ENCODE assay signal across 10 cellular contexts in the genomic region with DNA sequence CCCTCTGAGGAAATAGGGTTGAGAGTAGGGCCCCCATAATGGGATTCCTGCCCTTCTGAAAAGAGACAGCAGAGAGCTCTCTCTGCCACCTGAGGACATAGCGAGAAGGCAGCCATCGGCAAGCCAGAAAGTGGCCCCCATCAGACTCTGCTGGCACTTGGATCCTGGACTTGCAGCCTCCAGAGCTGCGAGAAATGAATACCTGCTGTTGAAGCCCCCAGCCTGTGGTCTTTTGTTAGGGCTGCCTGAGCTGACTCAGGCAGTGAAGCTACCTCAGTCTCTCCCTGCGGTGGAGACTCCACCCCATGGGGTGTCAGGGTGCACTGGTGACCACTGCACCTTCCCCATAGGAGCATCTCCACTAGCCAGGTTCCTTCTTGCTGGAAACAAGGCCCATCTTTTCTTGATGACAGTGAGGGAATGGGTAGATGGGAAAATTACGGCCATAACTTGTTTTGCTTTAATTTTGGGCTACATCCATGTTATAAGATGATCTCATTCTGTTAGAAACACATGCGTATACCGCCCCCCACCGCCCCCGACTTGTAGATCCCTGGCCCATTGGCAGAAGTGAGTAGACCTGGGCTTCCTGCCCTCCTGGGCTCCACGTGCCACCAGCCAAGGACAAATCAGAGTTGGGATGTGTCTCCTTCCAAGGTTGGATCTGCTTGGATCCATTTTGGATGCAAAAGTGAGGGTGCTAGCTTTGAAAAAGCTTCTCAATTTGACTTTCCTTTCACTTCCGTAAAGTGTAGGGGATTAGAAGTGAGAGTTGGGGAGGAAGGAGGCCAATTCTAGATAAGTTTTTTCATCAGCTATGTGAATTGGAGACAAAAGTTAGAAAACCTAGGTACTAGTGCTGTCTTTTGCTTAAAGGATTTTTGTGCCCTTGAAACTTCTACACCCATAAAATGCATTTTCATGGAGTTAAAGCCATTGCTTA. TPM values are rescaled to one million over a fixed set of nuclear protein-coding genes. Genes with fewer than 3 reads are reported as not detected.
A peak's percentile ranks its signal among the peaks of the same experiment; 100 is the strongest.
DNase-seq lines count a peak whose midpoint lies in the region; ATAC-seq and TF ChIP-seq lines count a peak whose summit lies in the region.
"Had no signal": no experiment of that assay in that cellular context is flagged by ENCODE, and none has a peak within 500 bp of the region (broad histone marks: within the 10 kb centered on the region; RNA-seq: fewer than 3 reads in every experiment).

No MANE protein-coding gene starts in this region.

- H3K4me1 Mint-ChIP-seq in CD8-positive, alpha-beta memory T cell: peaks cover 97 to 98% (median 98%) of the 10 kb centered on the region in 3 donors
- H3K4me1 Mint-ChIP-seq in activated T-cell treated with anti-CD3 and anti-CD28 coated beads, Interleukin-2, amount 50 U/mL, for 72 hours (ENCODE audit: low read depth): peaks cover 100% of the 10 kb centered on the region
- peaks cover 41% of the 10 kb centered on the region for H3K4me1 Mint-ChIP-seq in memory B cell
- peaks cover 21% of the 10 kb centered on the region for H3K4me1 Mint-ChIP-seq in osteocyte (ENCODE audit: unreplicated experiment)

- H3K36me3 Mint-ChIP-seq in CD8-positive, alpha-beta memory T cell: peaks cover 0 to 29% (median 4%) of the 10 kb centered on the region in 3 donors
- peaks cover 2 to 9% of the 10 kb centered on the region in 2 donors for H3K36me3 Mint-ChIP-seq in activated T-cell treated with anti-CD3 and anti-CD28 coated beads, Interleukin-2, amount 50 U/mL, for 72 hours (ENCODE audit: insufficient read depth in 2 of 2)
- H3K36me3 Mint-ChIP-seq in memory B cell (no peaks in the 10 kb centered on the region), osteocyte (ENCODE audit: unreplicated experiment) (no peaks in the 10 kb centered on the region)

- H3K9me3 ChIP-seq in CD8-positive, alpha-beta memory T cell (ENCODE audit: low read length): no peaks in the 10 kb centered on the region

- H3K27ac Mint-ChIP-seq in CD8-positive, alpha-beta memory T cell: peak overlapping the region; percentile 76 to 96 (median 94)
- H3K27ac Mint-ChIP-seq in activated T-cell treated with anti-CD3 and anti-CD28 coated beads, Interleukin-2, amount 50 U/mL, for 72 hours: peak overlapping the region; percentile 93
- H3K27ac Mint-ChIP-seq in memory B cell (peak overlapping the region; percentile 89), osteocyte (ENCODE audit: unreplicated experiment) (no peak overlapping the region)

- CTCF ChIA-PET in CD8-positive, alpha-beta memory T cell (lab: Charles Lee): interaction anchor here (0.8 to 3.6 kb wide), 25 partner anchors 10 to 379 kb away, joined by 3 to 29 read pairs (median 4); no protein-coding TSS in a partner anchor

- peak overlapping the region; percentile 7 to 88 (median 78) for H3K4me3 Mint-ChIP-seq in CD8-positive, alpha-beta memory T cell
- peak overlapping the region; percentile 35 to 51 for H3K4me3 Mint-ChIP-seq in activated T-cell treated with anti-CD3 and anti-CD28 coated beads, Interleukin-2, amount 50 U/mL, for 72 hours
- peak overlapping the region; percentile 50 for H3K4me3 Mint-ChIP-seq in memory B cell
- H3K4me3 Mint-ChIP-seq in osteocyte (ENCODE audit: unreplicated experiment): no peak overlapping the region

- no peaks in the 10 kb centered on the region for H3K9me3 Mint-ChIP-seq in CD8-positive, alpha-beta memory T cell
- no peaks in the 10 kb centered on the region for H3K9me3 Mint-ChIP-seq in activated T-cell treated with anti-CD3 and anti-CD28 coated beads, Interleukin-2, amount 50 U/mL, for 72 hours
- no peaks in the 10 kb centered on the region for H3K9me3 Mint-ChIP-seq in memory B cell
- H3K9me3 Mint-ChIP-seq in osteocyte (ENCODE audit: unreplicated experiment): no peaks in the 10 kb centered on the region

- H3K4me1 ChIP-seq in CD8-positive, alpha-beta memory T cell (ENCODE audit: insufficient read depth, low read length): peaks cover 97% of the 10 kb centered on the region

- POLR2A ChIA-PET in CD8-positive, alpha-beta memory T cell (lab: Charles Lee): interaction anchor here (0.6 to 2.3 kb wide), 7 partner anchors 10 to 309 kb away, joined by 3 to 12 read pairs (median 4); no protein-coding TSS in a partner anchor

- no peaks in the 10 kb centered on the region for H3K27me3 ChIP-seq in CD8-positive, alpha-beta memory T cell (ENCODE audit: insufficient read depth, low read length, poor library complexity, severe bottlenecking)

- no peaks in the 10 kb centered on the region for H3K36me3 ChIP-seq in CD8-positive, alpha-beta memory T cell (ENCODE audit: insufficient read depth, low read length)

- no peak overlapping the region for H3K27ac ChIP-seq in CD8-positive, alpha-beta memory T cell (ENCODE audit: low read depth, low read length)

- peak in 2 of 5 donors; percentile 66 to 83 for DNase-seq in CD8-positive, alpha-beta memory T cell
- DNase-seq in Kasumi-1 (lab: John Stamatoyannopoulos, UW): peak; percentile 45 to 52
- no peak for DNase-seq in activated T-cell treated with anti-CD3 and anti-CD28 coated beads, Interleukin-2, amount 50 U/mL, for 72 hours
- DNase-seq in memory B cell (ENCODE audit: low spot score in 2 of 2): peak in 1 of 2 donors; percentile 46
- DNase-seq in osteocyte (ENCODE audit: extremely low spot score, unreplicated experiment): no peak
- no peak for DNase-seq in NCI-H2081 (lab: John Stamatoyannopoulos, UW)
- DNase-seq in NCI-H82 (lab: John Stamatoyannopoulos, UW): no peak
- DNase-seq: NCI-H187, retina had no signal

- H3K27me3 Mint-ChIP-seq in CD8-positive, alpha-beta memory T cell: peaks cover 0 to 4% of the 10 kb centered on the region in 2 donors
- H3K27me3 Mint-ChIP-seq in activated T-cell treated with anti-CD3 and anti-CD28 coated beads, Interleukin-2, amount 50 U/mL, for 72 hours (ENCODE audit: low read depth): no peaks in the 10 kb centered on the region
- H3K27me3 Mint-ChIP-seq in memory B cell: no peaks in the 10 kb centered on the region
- no peaks in the 10 kb centered on the region for H3K27me3 Mint-ChIP-seq in osteocyte (ENCODE audit: unreplicated experiment)

- no peak for TF ChIP-seq CTCF in osteocyte (IDR thresholded peaks at IDR 0.05)

- H3K4me3 ChIP-seq in CD8-positive, alpha-beta memory T cell (ENCODE audit: low read length): peak overlapping the region; percentile 30

- peak in 1 of 2 donors; percentile 22 for ATAC-seq in activated T-cell treated with anti-CD3 and anti-CD28 coated beads, Interleukin-2, amount 50 U/mL, for 72 hours (replicated peaks in 1 of 2)
- peak; percentile 46 for ATAC-seq in memory B cell (ENCODE audit: low read depth)
- ATAC-seq in HG03469 (IDR thresholded peaks at IDR 0.05; ENCODE audit: unreplicated experiment): no peak

RNA-seq across cellular contexts. Expression of a gene that starts 42.9 kb away (rescaled TPM):
- total RNA-seq in CD8-positive, alpha-beta memory T cell: 10 to 100 TPM; 72.4 to 76.1 TPM
- polyA plus RNA-seq in CD8-positive, alpha-beta memory T cell: 77.9 TPM
- 100 to 1,000 TPM; 159 to 161 TPM for total RNA-seq in activated T-cell treated with anti-CD3 and anti-CD28 coated beads, Interleukin-2, amount 50 U/mL, for 72 hours
- total RNA-seq in osteocyte: 39.5 and 45.4 TPM in 2 replicates

Comparison
In these comparisons a context has a peak if more than half of its experiments do, and no peak if none do; other contexts are left out.
1. DNase-seq: peak in Kasumi-1 (2 of 2); none in activated T-cell treated with anti-CD3 and anti-CD28 coated beads, Interleukin-2, amount 50 U/mL, for 72 hours (0 of 2), osteocyte (single experiment), NCI-H2081 (0 of 2) and NCI-H82 (single experiment).